Comparison of ENCODE assay signal across 9 cellular contexts in the genomic region with DNA sequence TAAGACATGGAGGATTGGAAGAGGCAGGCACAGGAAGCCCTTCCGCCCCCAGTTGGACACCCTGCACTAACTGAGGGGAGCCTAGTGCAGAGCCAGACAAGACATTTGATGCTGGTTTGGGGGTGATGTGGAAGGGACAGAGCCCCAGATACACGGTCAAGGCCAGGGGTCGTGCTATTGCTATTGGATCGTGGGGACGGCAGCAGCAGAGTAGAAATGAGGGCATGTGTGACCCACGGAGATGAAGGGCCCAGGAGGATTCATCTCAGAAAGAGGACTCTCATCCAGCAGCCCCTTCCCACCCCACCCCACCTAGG. TPM values are rescaled to one million over a fixed set of nuclear protein-coding genes. Genes with fewer than 3 reads are reported as not detected.
DNase-seq lines count a peak whose midpoint lies in the region; ATAC-seq, FAIRE-seq and TF ChIP-seq lines count a peak whose summit lies in the region.
"Had no signal": no experiment of that assay in that cellular context is flagged by ENCODE, and none has a peak within 500 bp of the region (broad histone marks: within the 10 kb centered on the region; RNA-seq: fewer than 3 reads in every experiment).

No MANE protein-coding gene starts in this region.

- peak; percentile 10 for ATAC-seq in CD8-positive, alpha-beta T cell
- ATAC-seq in GM19463 (IDR thresholded peaks at IDR 0.05; ENCODE audit: unreplicated experiment), result no peak

- no peaks in the 10 kb centered on the region for H3K27me3 Mint-ChIP-seq in CD8-positive, alpha-beta T cell (ENCODE audit: low read depth)
- no peaks in the 10 kb centered on the region for H3K27me3 Mint-ChIP-seq in T-helper 2 cell treated with Interferon-gamma antibody and Interleukin-4, amounts not matched to agents 5 μg/mL and 100 μg/mL, for 36 hours (ENCODE audit: low read depth)

- FAIRE-seq in frontal cortex (lab: Jason Lieb, UNC), result no peak

- peaks cover 25% of the 10 kb centered on the region for H3K36me3 Mint-ChIP-seq in CD8-positive, alpha-beta T cell
- peaks cover 21% of the 10 kb centered on the region for H3K36me3 Mint-ChIP-seq in T-helper 2 cell treated with Interferon-gamma antibody and Interleukin-4, amounts not matched to agents 5 μg/mL and 100 μg/mL, for 36 hours (ENCODE audit: low read depth)

- H3K9ac ChIP-seq in fibroblast of lung (ENCODE audit: insufficient read depth, low read length) (peak overlapping the region; percentile 31), parathyroid adenoma (no peak overlapping the region), MM.1S (ENCODE audit: low read length) (no peak overlapping the region)

- peak in 2 of 7 experiments; percentile 25 to 65 for DNase-seq in CD8-positive, alpha-beta T cell
- DNase-seq in T-helper 2 cell treated with Interferon-gamma antibody and Interleukin-4, amounts not matched to agents 5 μg/mL and 100 μg/mL, for 36 hours (ENCODE audit: low spot score), result no peak
- DNase-seq in fibroblast of lung (ENCODE audit: low read depth in 2 of 2), result no peak
- no peak for DNase-seq in NOMO-1 (lab: John Stamatoyannopoulos, UW; ENCODE audit: unreplicated experiment in 2 of 2)
- no peak for DNase-seq in MM.1S
- no peak for DNase-seq in frontal cortex (ENCODE audit: low spot score in 2 of 2)

- H2AFZ ChIP-seq in fibroblast of lung (ENCODE audit: low read length) (no peak overlapping the region), parathyroid adenoma (peak overlapping the region; percentile 93), MM.1S (ENCODE audit: low read length) (no peak overlapping the region)

- H3K9me2 ChIP-seq in MM.1S (replicated peaks; ENCODE audit: insufficient read depth, low read length), result no peaks in the 10 kb centered on the region

- POLR2A ChIA-PET in CD8-positive, alpha-beta T cell (lab: Charles Lee), result interaction anchor here (0.8 to 7.3 kb wide), 11 partner anchors 8 to 130 kb away, joined by 3 to 101 read pairs (median 8); a partner anchor contains a TSS

- intact Hi-C loops in CD8-positive, alpha-beta T cell (cut with DNase I, micrococcal nuclease), result loop anchor here in 1 of 2 experiments (1.0 kb wide), 1 partner anchor 9 kb away; no protein-coding TSS in a partner anchor

- peak overlapping the region; percentile 88 for H3K4me3 Mint-ChIP-seq in CD8-positive, alpha-beta T cell
- H3K4me3 Mint-ChIP-seq in T-helper 2 cell treated with Interferon-gamma antibody and Interleukin-4, amounts not matched to agents 5 μg/mL and 100 μg/mL, for 36 hours, result peak overlapping the region; percentile 88

- H3K79me2 ChIP-seq in fibroblast of lung (ENCODE audit: control insufficient read depth, insufficient read depth, low read length), result peaks cover 18% of the 10 kb centered on the region
- peaks cover 30% of the 10 kb centered on the region for H3K79me2 ChIP-seq in parathyroid adenoma
- peaks cover 27% of the 10 kb centered on the region for H3K79me2 ChIP-seq in MM.1S (ENCODE audit: low read length)

- peak overlapping the region; percentile 90 for H3K27ac ChIP-seq in CD8-positive, alpha-beta T cell (ENCODE audit: low read depth, low read length)
- H3K27ac ChIP-seq in fibroblast of lung (ENCODE audit: insufficient read depth, low read length) (peak overlapping the region; percentile 94), parathyroid adenoma (peak overlapping the region; percentile 100), MM.1S (ENCODE audit: low read length) (no peak overlapping the region)
- H3K27ac ChIP-seq: SJSA1 had no signal

- peak overlapping the region; percentile 68 for H3K4me3 ChIP-seq in CD8-positive, alpha-beta T cell (ENCODE audit: low read depth, low read length)
- H3K4me3 ChIP-seq in fibroblast of lung (replicated peaks in 1 of 4; ENCODE audit: control extremely low read depth in 1 of 4, insufficient read depth in 1 of 4, low read depth in 3 of 4, low read length in 4 of 4) (no peak overlapping the region), parathyroid adenoma (ENCODE audit: low read depth, low read length) (no peak overlapping the region), MM.1S (ENCODE audit: low read length) (no peak overlapping the region)
- H3K4me3 ChIP-seq: SJSA1 had no signal

- H3K4me1 Mint-ChIP-seq in CD8-positive, alpha-beta T cell (ENCODE audit: low read depth), result peaks cover 54% of the 10 kb centered on the region
- H3K4me1 Mint-ChIP-seq in T-helper 2 cell treated with Interferon-gamma antibody and Interleukin-4, amounts not matched to agents 5 μg/mL and 100 μg/mL, for 36 hours (ENCODE audit: low read depth), result peaks cover 39% of the 10 kb centered on the region

- peaks cover 16% of the 10 kb centered on the region; the same call in 1 of the 2 replicates for H3F3A ChIP-seq in MM.1S (ENCODE audit: insufficient read depth, low read length)

- H3K27ac Mint-ChIP-seq in CD8-positive, alpha-beta T cell, result peak overlapping the region; percentile 98
- H3K27ac Mint-ChIP-seq in T-helper 2 cell treated with Interferon-gamma antibody and Interleukin-4, amounts not matched to agents 5 μg/mL and 100 μg/mL, for 36 hours, result peak overlapping the region; percentile 98

- H3K27me3 ChIP-seq in CD8-positive, alpha-beta T cell (ENCODE audit: insufficient read depth, low read length), result no peaks in the 10 kb centered on the region
- H3K27me3 ChIP-seq in fibroblast of lung (ENCODE audit: control insufficient read depth, insufficient read depth, low read length) (no peaks in the 10 kb centered on the region), parathyroid adenoma (ENCODE audit: control insufficient read depth, insufficient read depth, low read length) (no peaks in the 10 kb centered on the region), MM.1S (replicated peaks; ENCODE audit: insufficient read depth, low read length) (no peaks in the 10 kb centered on the region)
- H3K27me3 ChIP-seq: SJSA1 had no signal

- peak overlapping the region; percentile 64 for H3K4me2 ChIP-seq in fibroblast of lung (ENCODE audit: extremely low read depth, insufficient read depth, low read length)
- no peak overlapping the region for H3K4me2 ChIP-seq in parathyroid adenoma (ENCODE audit: low read length)
- no peak overlapping the region for H3K4me2 ChIP-seq in MM.1S (ENCODE audit: low read depth, low read length)

- H3K9me3 ChIP-seq in CD8-positive, alpha-beta T cell (ENCODE audit: low read length), result no peaks in the 10 kb centered on the region
- no peaks in the 10 kb centered on the region for H3K9me3 ChIP-seq in fibroblast of lung (ENCODE audit: control insufficient read depth, insufficient read depth, low read depth, low read length)
- no peaks in the 10 kb centered on the region for H3K9me3 ChIP-seq in parathyroid adenoma (ENCODE audit: control insufficient read depth, low read length)
- no peaks in the 10 kb centered on the region for H3K9me3 ChIP-seq in MM.1S (replicated peaks; ENCODE audit: insufficient read depth, low read length)
- H3K9me3 ChIP-seq: SJSA1 had no signal

- no peak for TF ChIP-seq CTCF in CD8-positive, alpha-beta T cell (IDR thresholded peaks at IDR 0.05)
- TF ChIP-seq CTCF in fibroblast of lung (conservative IDR thresholded peaks at IDR 0.05 in 1 of 2, IDR thresholded peaks at IDR 0.05 in 1 of 2; ENCODE audit: low read depth in 1 of 2, low read length in 2 of 2) (no peak), parathyroid adenoma (IDR thresholded peaks at IDR 0.05) (no peak), MM.1S (IDR thresholded peaks at IDR 0.05; ENCODE audit: low read length) (no peak)

- H4K20me1 ChIP-seq in fibroblast of lung (ENCODE audit: control insufficient read depth, extremely low read depth, insufficient read depth, low read length) (no peaks in the 10 kb centered on the region), MM.1S (ENCODE audit: insufficient read depth, low read length) (no peaks in the 10 kb centered on the region)

- H3K4me1 ChIP-seq in CD8-positive, alpha-beta T cell (ENCODE audit: insufficient read depth, low read length), result peaks cover 48% of the 10 kb centered on the region
- H3K4me1 ChIP-seq in fibroblast of lung (ENCODE audit: control insufficient read depth, extremely low read depth, insufficient read depth, low read length), result peaks cover 35% of the 10 kb centered on the region
- peaks cover 30% of the 10 kb centered on the region for H3K4me1 ChIP-seq in parathyroid adenoma
- H3K4me1 ChIP-seq in MM.1S (ENCODE audit: low read length), result peaks cover 17% of the 10 kb centered on the region

- CTCF ChIA-PET in CD8-positive, alpha-beta T cell (lab: Charles Lee), result interaction anchor here (1.2 to 12.2 kb wide), 5 partner anchors 9 to 45 kb away, joined by 4 to 183 read pairs (median 5); a partner anchor contains a TSS

- no peaks in the 10 kb centered on the region for H3K9me3 Mint-ChIP-seq in CD8-positive, alpha-beta T cell
- no peaks in the 10 kb centered on the region for H3K9me3 Mint-ChIP-seq in T-helper 2 cell treated with Interferon-gamma antibody and Interleukin-4, amounts not matched to agents 5 μg/mL and 100 μg/mL, for 36 hours

- H3K36me3 ChIP-seq in CD8-positive, alpha-beta T cell (ENCODE audit: insufficient read depth, low read length), result peaks cover 23% of the 10 kb centered on the region
- H3K36me3 ChIP-seq in fibroblast of lung (ENCODE audit: control insufficient read depth, insufficient read depth, low read length) (peaks cover 10% of the 10 kb centered on the region), parathyroid adenoma (ENCODE audit: control insufficient read depth, insufficient read depth, low read length) (no peaks in the 10 kb centered on the region), MM.1S (replicated peaks; ENCODE audit: insufficient read depth, low read length) (no peaks in the 10 kb centered on the region)

RNA-seq across cellular contexts. Expression of a gene that starts 2.0 kb away (rescaled TPM):
- 100 to 1,000 TPM; 302 to 303 TPM for total RNA-seq in CD8-positive, alpha-beta T cell
- total RNA-seq in fibroblast of lung (3.6 and 8.1 TPM in 2 replicates), frontal cortex (23.6 TPM)
- 12.2 and 14.2 TPM in 2 replicates for polyA plus RNA-seq in fibroblast of lung
- polyA plus RNA-seq in fibroblast of lung (2012), result 25.6 and 29.3 TPM in 2 replicates
- polyA minus RNA-seq in fibroblast of lung (ENCODE audit: low replicate concordance), result 24.1 and 29.9 TPM in 2 replicates

RNA-seq across cellular contexts. Expression of a gene that starts 11.4 kb away (rescaled TPM):
- 10 to 100 TPM; 19.1 to 22.7 TPM for total RNA-seq in CD8-positive, alpha-beta T cell
- 15.4 and 36.0 TPM in 2 replicates for total RNA-seq in fibroblast of lung
- polyA plus RNA-seq in fibroblast of lung, result 9.8 and 13.0 TPM in 2 replicates
- 9.9 and 11.9 TPM in 2 replicates for polyA plus RNA-seq in fibroblast of lung (2012)
- polyA minus RNA-seq in fibroblast of lung (ENCODE audit: low replicate concordance), result 27.9 and 61.8 TPM in 2 replicates
- total RNA-seq in frontal cortex, result 23.6 TPM

RNA-seq across cellular contexts. Expression of a gene that starts 12.6 kb away (rescaled TPM):
- total RNA-seq in CD8-positive, alpha-beta T cell, result 1,000 to 10,000 TPM; 1,922 to 1,926 TPM
- total RNA-seq in fibroblast of lung, result 3.1 and 6.9 TPM in 2 replicates
- polyA plus RNA-seq in fibroblast of lung, result 2.5 and 4.1 TPM in 2 replicates
- polyA plus RNA-seq in fibroblast of lung (2012), result 4.9 and 6.7 TPM in 2 replicates
- 50.9 and 72.7 TPM in 2 replicates for polyA minus RNA-seq in fibroblast of lung (ENCODE audit: low replicate concordance)
- 6.5 TPM for total RNA-seq in frontal cortex

RNA-seq across cellular contexts. Expression of a gene that starts 25.2 kb away (rescaled TPM):
- total RNA-seq in CD8-positive, alpha-beta T cell, result 1 to 10 TPM; 6.1 to 6.7 TPM
- total RNA-seq in fibroblast of lung (6.9 and 11.4 TPM in 2 replicates), frontal cortex (7.7 TPM)
- 2.8 and 2.9 TPM in 2 replicates for polyA plus RNA-seq in fibroblast of lung
- 4.5 and 5.6 TPM in 2 replicates for polyA plus RNA-seq in fibroblast of lung (2012)
- polyA minus RNA-seq in fibroblast of lung (ENCODE audit: low replicate concordance), result 3.2 and 4.0 TPM in 2 replicates

RNA-seq across cellular contexts. Expression of a gene that starts 40.9 kb away (rescaled TPM):
- total RNA-seq in CD8-positive, alpha-beta T cell, result under 1 TPM; 0.30 to 0.92 TPM
- total RNA-seq in fibroblast of lung (under 0.01 TPM in 1 of 2 replicates, not detected in the other), frontal cortex (1.2 TPM)
- not detected in 2 replicates for polyA plus RNA-seq in fibroblast of lung
- polyA plus RNA-seq in fibroblast of lung (2012), result not detected in 2 replicates
- not detected in 2 replicates for polyA minus RNA-seq in fibroblast of lung (ENCODE audit: low replicate concordance)
- total RNA-seq: SJSA1 had no signal

Comparison
In these comparisons a context has a peak if more than half of its experiments do, and no peak if none do; other contexts are left out.
1. RNA of a gene that starts 2.0 kb away (total RNA-seq): 302 to 303 TPM in CD8-positive, alpha-beta T cell; 23.6 TPM in frontal cortex (single experiment) and 3.6 to 8.1 TPM in fibroblast of lung; every median in the first group is over 10 times any median in the second.
2. RNA of a gene that starts 12.6 kb away (total RNA-seq): 1,922 to 1,926 TPM in CD8-positive, alpha-beta T cell; 3.1 to 6.9 TPM in fibroblast of lung and 6.5 TPM in frontal cortex (single experiment); every median in the first group is over 100 times any median in the second.